In genomic region chr17:40311575-40311974, GRCh38 we compare ENCODE assay signal across 9 cellular contexts. TPM values are rescaled to one million over a fixed set of nuclear protein-coding genes. Genes with fewer than 3 reads are reported as not detected.
DNase-seq lines count a peak whose midpoint lies in the region; ATAC-seq, FAIRE-seq and TF ChIP-seq lines count a peak whose summit lies in the region.
"Had no signal": no experiment of that assay in that cellular context is flagged by ENCODE, and none has a peak within 500 bp of the region (broad histone marks: within the 10 kb centered on the region; RNA-seq: fewer than 3 reads in every experiment).

No MANE protein-coding gene starts in this region.

- no peak overlapping the region for H3K4me3 ChIP-seq in AG10803 (ENCODE audit: low read length)

- peak; percentile 28 for TF ChIP-seq CTCF in AG10803 (conservative IDR thresholded peaks at IDR 0.05; ENCODE audit: low read length)

- peak; percentile 68 for DNase-seq in AG10803 (ENCODE audit: low read depth)
- DNase-seq in MV-4-11 (lab: John Stamatoyannopoulos, UW): peak; percentile 50
- DNase-seq in cerebellar cortex (ENCODE audit: low spot score): peak; percentile 44
- peak; percentile 83 for DNase-seq in myocyte (ENCODE audit: low read depth)
- no peak for DNase-seq in NOMO-1 (lab: John Stamatoyannopoulos, UW; ENCODE audit: unreplicated experiment in 2 of 2)
- no peak for DNase-seq in GM19239 (ENCODE audit: insufficient read length, low spot score)
- no peak for DNase-seq in SIG-M5 (lab: John Stamatoyannopoulos, UW)
- DNase-seq: activated gamma-delta T cell had no signal

- ATAC-seq in GM18870 (IDR thresholded peaks at IDR 0.05; ENCODE audit: unreplicated experiment): no peak

- no peak for FAIRE-seq in GM19239 (lab: Jason Lieb, UNC)

RNA-seq across cellular contexts. Expression of gene RARA, which starts 2.6 kb away (rescaled TPM):
- 37.2 and 39.2 TPM in 2 replicates for total RNA-seq in myocyte
- 72.7 TPM for polyA plus RNA-seq in myocyte (2012)

RNA-seq across cellular contexts. Expression of gene CDC6, which starts 23.9 kb away (rescaled TPM):
- 2.6 and 3.8 TPM in 2 replicates for total RNA-seq in myocyte
- polyA plus RNA-seq in myocyte (2012): 2.9 TPM

RNA-seq across cellular contexts. Expression of gene GJD3, which starts 53.0 kb away (rescaled TPM):
- total RNA-seq in myocyte: not detected in 2 replicates
- 0.90 TPM for polyA plus RNA-seq in myocyte (2012)

Comparison
In these comparisons a context has a peak if more than half of its experiments do, and no peak if none do; other contexts are left out.
1. DNase-seq: peak in AG10803 (single experiment), MV-4-11 (single experiment), cerebellar cortex (single experiment) and myocyte (single experiment); none in NOMO-1 (0 of 2), GM19239 (single experiment) and SIG-M5 (single experiment).